In genomic region chr3:178306427-178307115, GRCh38 we compare ENCODE assay signal across 27 cellular contexts.
"Had no signal": no experiment of that assay in that cellular context is flagged by ENCODE, and none has a peak within 500 bp of the region (broad histone marks: within the 10 kb centered on the region; RNA-seq: fewer than 3 reads in every experiment).

No MANE protein-coding gene starts in this region.

- H3K27me3 ChIP-seq: adrenal gland, body of pancreas, colonic mucosa, esophagus squamous epithelium, heart left ventricle had no signal

- H3K27ac ChIP-seq: adrenal gland, body of pancreas, colonic mucosa, epithelial cell of prostate, esophagus squamous epithelium, heart left ventricle, WERI-Rb-1 had no signal

- ATAC-seq: activated CD4-positive, alpha-beta T cell treated with anti-CD3 and anti-CD28 coated beads for 36 hours; activated T-cell treated with anti-CD3 and anti-CD28 coated beads, Interleukin-2, amount 50 U/mL, for 4 hours; activated T-helper 17 cell treated with anti-CD3 and anti-CD28 coated beads, Interleukin-2, amount 50 U/mL, for 72 hours; body of pancreas; heart left ventricle; T-helper 17 cell had no signal

- H3K4me1 ChIP-seq: adrenal gland, body of pancreas, colonic mucosa, heart left ventricle had no signal

- H3K9me3 ChIP-seq: adrenal gland, body of pancreas, colonic mucosa, esophagus squamous epithelium had no signal

- DNase-seq: activated CD4-positive, alpha-beta memory T cell treated with anti-CD3 and anti-CD28 coated beads, Interleukin-2, amount 10 ng/mL, durations not matched to agents 7 days and 5 days; activated CD4-positive, alpha-beta T cell treated with anti-CD3 and anti-CD28 coated beads for 36 hours; activated CD4-positive, alpha-beta T cell treated with anti-CD3 and anti-CD28 coated beads, Interleukin-2, amount 10 ng/mL, durations not matched to agents 24 days and 14 days; activated CD4-positive, CD25-positive, alpha-beta regulatory T cell; activated CD4-positive, CD25-positive, alpha-beta regulatory T cell treated with anti-CD3 and anti-CD28 coated beads, Interleukin-2, amount 50 U/mL, for 72 hours; activated effector memory CD4-positive, alpha-beta T cell treated with Interleukin-2 at 50 U/mL for 16 hours; activated gamma-delta T cell treated with Interleukin-2 at 50 U/mL for 16 hours; activated naive CD4-positive, alpha-beta T cell treated with anti-CD3 and anti-CD28 coated beads, Interleukin-2, amount 50 U/mL, for 16 hours; activated naive CD4-positive, alpha-beta T cell treated with Interleukin-2 at 50 U/mL for 16 hours; activated T-cell treated with anti-CD3 and anti-CD28 coated beads, Interleukin-2, amount 50 U/mL, for 4 hours; adrenal gland; amygdala; aorta; body of pancreas; caudate nucleus; cerebellar nuclear complex; colonic mucosa; effector CD8-positive, alpha-beta T cell; esophagus squamous epithelium; heart left ventricle; hypothalamus; T-helper 1 cell; T-helper 17 cell; T1000; WERI-Rb-1 had no signal

- H3K36me3 ChIP-seq: adrenal gland, colonic mucosa, esophagus squamous epithelium, heart left ventricle, WERI-Rb-1 had no signal

- H3K4me3 ChIP-seq: adrenal gland, body of pancreas, colonic mucosa, esophagus squamous epithelium, heart left ventricle had no signal
